In the genomic region with DNA sequence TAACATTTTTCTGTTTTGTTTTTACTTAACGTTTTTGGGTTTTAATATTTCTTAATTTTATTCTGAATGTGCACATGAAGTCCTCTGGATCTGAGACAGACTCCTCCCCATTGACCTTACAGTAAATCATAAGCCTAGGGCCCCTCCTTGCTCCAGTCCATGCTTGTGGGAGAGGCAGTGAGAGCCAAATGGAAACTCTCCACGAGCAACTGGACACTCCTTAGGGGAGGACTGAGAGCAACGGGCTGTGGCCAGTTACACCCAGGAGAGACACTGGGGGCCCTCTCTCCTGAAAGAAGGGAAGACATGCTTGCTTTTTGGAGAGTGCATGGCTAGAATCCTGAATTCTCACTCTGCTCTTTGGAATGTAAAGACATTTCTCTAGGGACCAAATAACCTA, we compare ENCODE assay signal across 15 cellular contexts. TPM values are rescaled to one million over a fixed set of nuclear protein-coding genes. Genes with fewer than 3 reads are reported as not detected.
A peak's percentile ranks its signal among the peaks of the same experiment; 100 is the strongest.
DNase-seq lines count a peak whose midpoint lies in the region; ATAC-seq and TF ChIP-seq lines count a peak whose summit lies in the region.
"Had no signal": no experiment of that assay in that cellular context is flagged by ENCODE, and none has a peak within 500 bp of the region (broad histone marks: within the 10 kb centered on the region; RNA-seq: fewer than 3 reads in every experiment).

No MANE protein-coding gene starts in this region.

- no peak for ATAC-seq in GM19395 (IDR thresholded peaks at IDR 0.05; ENCODE audit: unreplicated experiment)
- ATAC-seq in HG03378 (IDR thresholded peaks at IDR 0.05; ENCODE audit: unreplicated experiment), result no peak

- DNase-seq in GM03348 (ENCODE audit: low spot score) (peak; percentile 79), choroid plexus epithelial cell (ENCODE audit: low read depth) (peak; percentile 81), hepatic stellate cell (ENCODE audit: low spot score) (peak; percentile 64), renal cortical epithelial cell (ENCODE audit: low read depth) (peak; percentile 59), germinal center (ENCODE audit: low spot score) (no peak), iPS-NIHi7 (ENCODE audit: extremely low spot score) (no peak)
- DNase-seq: activated CD4-positive, alpha-beta T cell treated with anti-CD3 and anti-CD28 coated beads, Interleukin-2, amount 10 ng/mL, durations not matched to agents 7 days and 5 days; activated gamma-delta T cell treated with Interleukin-2 at 50 U/mL for 16 hours; C1 segment of cervical spinal cord; esophagus squamous epithelium; NCI-H2107; stimulated activated CD4-positive, alpha-beta T cell treated with anti-CD3 and anti-CD28 coated beads, Interleukin-4, amount 100 ng/mL, for 4 hours; T-helper 1 cell had no signal

- no peak overlapping the region for H3K4me3 ChIP-seq in choroid plexus epithelial cell (ENCODE audit: low read depth, low read length)
- H3K4me3 ChIP-seq: esophagus squamous epithelium had no signal

- TF ChIP-seq CTCF in choroid plexus epithelial cell (conservative IDR thresholded peaks at IDR 0.05; ENCODE audit: low read depth, low read length), result no peak

RNA-seq across cellular contexts. Expression of gene BIN1, which starts 48.9 kb away (rescaled TPM):
- 88.0 and 201 TPM in 2 replicates for total RNA-seq in renal cortical epithelial cell

Comparison
In these comparisons a context has a peak if more than half of its experiments do, and no peak if none do; other contexts are left out.
1. DNase-seq: peak in GM03348 (single experiment), choroid plexus epithelial cell (single experiment), hepatic stellate cell (single experiment) and renal cortical epithelial cell (single experiment); none in germinal center (single experiment) and iPS-NIHi7 (single experiment).